In the genomic region with DNA sequence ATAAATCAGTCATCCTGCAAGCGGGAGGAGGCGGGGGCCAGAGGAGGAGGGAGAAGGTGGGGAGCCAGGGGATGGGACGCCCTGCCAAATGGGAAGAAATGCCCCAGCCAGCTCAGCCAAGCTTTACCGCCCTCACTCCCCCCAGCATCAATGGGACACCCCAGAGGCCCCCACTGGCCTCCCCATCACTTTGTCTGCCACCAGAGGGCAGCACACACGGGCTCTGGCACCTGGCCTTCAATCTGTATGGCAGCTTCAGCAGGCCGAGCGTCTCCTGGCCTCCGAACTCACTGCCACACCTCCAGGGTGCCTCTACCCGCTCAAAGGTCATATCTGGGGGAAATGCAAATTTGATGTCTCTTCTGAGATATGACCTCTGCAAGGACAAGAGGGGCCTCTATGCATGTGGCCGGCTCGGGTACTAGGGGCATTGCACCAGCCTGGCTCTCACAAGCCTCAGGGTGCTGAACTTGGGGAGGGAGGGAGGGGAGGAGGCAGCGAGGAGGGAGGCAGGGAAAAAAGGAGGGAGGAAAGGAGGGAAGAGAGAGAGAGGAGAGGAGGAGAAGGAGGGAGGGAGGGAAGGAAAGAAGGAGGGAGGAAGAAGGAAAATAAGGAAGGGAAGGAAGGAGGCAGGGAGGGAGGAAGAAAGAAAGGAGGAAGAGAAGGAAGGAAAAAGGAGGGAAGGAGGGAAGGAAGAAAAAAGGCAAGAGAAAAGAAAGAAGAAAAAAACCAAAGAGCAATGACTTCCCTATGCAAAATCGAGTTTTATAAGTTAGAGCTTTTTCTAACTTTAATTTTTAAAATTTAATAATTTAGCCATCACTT, we compare ENCODE assay signal across 8 cellular contexts. TPM values are rescaled to one million over a fixed set of nuclear protein-coding genes. Genes with fewer than 3 reads are reported as not detected.
DNase-seq lines count a peak whose midpoint lies in the region; ATAC-seq and TF ChIP-seq lines count a peak whose summit lies in the region.

No MANE protein-coding gene starts in this region.

- no peak overlapping the region for H3K27ac Mint-ChIP-seq in chondrocyte (ENCODE audit: unreplicated experiment)

- H3K27me3 Mint-ChIP-seq in chondrocyte (ENCODE audit: low read depth) = peaks cover 59% of the 10 kb centered on the region

- DNase-seq in C1 segment of cervical spinal cord (lab: John Stamatoyannopoulos, UW) (peak in 12 of 14 donors; percentile 4 to 66 (median 33)), NCI-H1694 treated with DMSO at 0.1 percent for 48 hours (lab: John Stamatoyannopoulos, UW) (peak; percentile 24), chondrocyte (ENCODE audit: low spot score) (no peak)
- peak; percentile 46 for DNase-seq in activated CD4-positive, alpha-beta T cell treated with anti-CD3 and anti-CD28 coated beads for 1 hour
- peak; percentile 16 for DNase-seq in stimulated activated CD8-positive, alpha-beta memory T cell treated with anti-CD3 and anti-CD28 coated beads, Interleukin-12 subunit alpha, Interleukin-12 subunit beta, amount 100 ng/mL, for 24 hours (ENCODE audit: extremely low read depth)

- WGBS in liver = 19% methylated on average over 13 of the region's 13 CpGs

- no peak overlapping the region for H3K27ac ChIP-seq in liver (ENCODE audit: low read depth in 1 of 2, low read length in 2 of 2)

- no peaks in the 10 kb centered on the region for H3K36me3 ChIP-seq in liver (ENCODE audit: control insufficient read depth in 4 of 4, insufficient read depth in 3 of 4, low read depth in 1 of 4, low read length in 3 of 4)

- H3K36me3 Mint-ChIP-seq in chondrocyte (ENCODE audit: low read depth) = no peaks in the 10 kb centered on the region

- peaks cover 0 to 2% (median under 1%) of the 10 kb centered on the region in 4 donors for H3K4me1 ChIP-seq in liver (ENCODE audit: control insufficient read depth in 4 of 4, insufficient read depth in 4 of 4, low read length in 3 of 4)

- peak; percentile 16 to 68 for TF ChIP-seq RAD21 in liver (IDR thresholded peaks at IDR 0.05)

- no peak overlapping the region for H3K4me3 ChIP-seq in liver (ENCODE audit: low read depth in 1 of 3, low read length in 3 of 3)

- H3K9me3 Mint-ChIP-seq in chondrocyte (ENCODE audit: low read depth) = no peaks in the 10 kb centered on the region

- no peaks in the 10 kb centered on the region for H3K4me1 Mint-ChIP-seq in chondrocyte (ENCODE audit: low read depth)

- H3K27me3 ChIP-seq in liver (ENCODE audit: control insufficient read depth in 4 of 4, insufficient read depth in 4 of 4, low read length in 3 of 4) = peaks cover 0 to 3% (median 1%) of the 10 kb centered on the region in 4 donors

- peak; percentile 84 for TF ChIP-seq CTCF in chondrocyte (IDR thresholded peaks at IDR 0.05)
- TF ChIP-seq CTCF in liver (IDR thresholded peaks at IDR 0.05; ENCODE audit: low read depth, low read length, missing input control) = peak; percentile 40

- ATAC-seq in GM19395 (IDR thresholded peaks at IDR 0.05; ENCODE audit: unreplicated experiment) = peak; percentile 70
- ATAC-seq in GM21360 (IDR thresholded peaks at IDR 0.05; ENCODE audit: unreplicated experiment) = no peak

- no peak overlapping the region for H3K9ac ChIP-seq in liver (ENCODE audit: low read depth in 1 of 2, low read length in 2 of 2)

- no peaks in the 10 kb centered on the region for H3K9me3 ChIP-seq in liver (ENCODE audit: control insufficient read depth in 4 of 4, low read length in 3 of 4)

- no peak overlapping the region for H3K4me3 Mint-ChIP-seq in chondrocyte (ENCODE audit: unreplicated experiment)

TF ChIP-seq in liver, 16 proteins besides CTCF, POLR2A, EP300 and RAD21:
- peak; percentile 6 to 29 for TF ChIP-seq HNF4A (conservative IDR thresholded peaks at IDR 0.05)
- TF ChIP-seq HNF4G (IDR thresholded peaks at IDR 0.05) = no peak

RNA-seq across cellular contexts. Expression of gene GFI1B, which starts 0.7 kb away (rescaled TPM):
- total RNA-seq in chondrocyte (not detected in 3 replicates), liver (10 to 100 TPM in 1 of 2 donors, not detected in 1; 53.6 TPM)
- under 1 TPM in 1 of 2 donors, not detected in 1; 0.05 TPM for polyA plus RNA-seq in liver

RNA-seq across cellular contexts. Expression of gene TSC1, which starts 33.4 kb away (rescaled TPM):
- 37.7 to 50.7 TPM (median 42.5 TPM) in 3 replicates for total RNA-seq in chondrocyte
- 10 to 100 TPM; 19.9 to 33.5 TPM for total RNA-seq in liver
- polyA plus RNA-seq in liver = 10 to 100 TPM in 1 of 2 donors, 1 to 10 TPM in 1; 4.6 to 11.3 TPM

RNA-seq across cellular contexts. Expression of gene GTF3C5, which starts 53.0 kb away (rescaled TPM):
- total RNA-seq in chondrocyte (36.5 to 46.3 TPM (median 38.5 TPM) in 3 replicates), liver (10 to 100 TPM; 20.9 to 26.2 TPM)
- 10 to 100 TPM; 13.2 to 15.5 TPM for polyA plus RNA-seq in liver
